Comparison of ENCODE assay signal across 24 cellular contexts in the genomic region with DNA sequence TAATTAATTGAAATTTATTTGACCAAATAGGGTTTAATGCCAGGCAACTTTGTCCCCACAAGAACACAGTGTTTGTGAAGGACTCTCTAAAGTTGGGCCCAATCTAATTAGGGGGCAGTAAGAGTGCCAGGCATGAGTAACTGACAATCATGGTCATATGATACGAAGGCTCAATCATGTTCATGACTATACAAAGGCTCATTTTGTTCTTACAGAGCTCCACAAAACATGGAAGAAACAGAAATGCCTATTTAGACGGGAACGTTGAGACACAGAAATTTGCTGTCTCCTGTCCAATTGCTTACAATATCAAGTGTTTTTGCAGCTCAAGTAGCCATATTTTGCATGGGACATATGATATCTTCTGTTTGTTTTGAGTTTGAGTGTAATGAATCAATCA.
DNase-seq lines count a peak whose midpoint lies in the region; ATAC-seq, FAIRE-seq and TF ChIP-seq lines count a peak whose summit lies in the region.
"Had no signal": no experiment of that assay in that cellular context is flagged by ENCODE, and none has a peak within 500 bp of the region (broad histone marks: within the 10 kb centered on the region; RNA-seq: fewer than 3 reads in every experiment).

No MANE protein-coding gene starts in this region.

- no peak for TF ChIP-seq RAD21 in H1 (IDR thresholded peaks at IDR 0.05 in 1 of 2, conservative IDR thresholded peaks at IDR 0.05 in 1 of 2; ENCODE audit: low read depth in 2 of 2, low read length in 2 of 2)

- H3K9me3 Mint-ChIP-seq in activated CD8-positive, alpha-beta T cell treated with anti-CD3 and anti-CD28 coated beads, Interleukin-2, amount 10 ng/mL, durations not matched to agents 7 days and 5 days (ENCODE audit: insufficient read depth): peaks cover 10% of the 10 kb centered on the region

- H3K4ac ChIP-seq in H1 (replicated peaks; ENCODE audit: insufficient read length, low read depth, low read length): no peak overlapping the region

- no peak overlapping the region for H3K4me3 Mint-ChIP-seq in activated CD8-positive, alpha-beta T cell treated with anti-CD3 and anti-CD28 coated beads, Interleukin-2, amount 10 ng/mL, durations not matched to agents 7 days and 5 days
- H3K4me3 Mint-ChIP-seq: CD4-positive, alpha-beta T cell had no signal

- in situ Hi-C loops in SK-MEL-5 (cut with HindIII; ENCODE audit: low pct_unique_long_range_greater_than_20kb, low sequenced_read_pairs): no loop called here

- no peak overlapping the region for H2AK5ac ChIP-seq in H1 (ENCODE audit: low read depth, low read length)

- H3K4me1 ChIP-seq in H1 (replicated peaks in 1 of 4; ENCODE audit: control insufficient read depth in 3 of 4, insufficient read depth in 4 of 4, low read length in 3 of 4) (no peaks in the 10 kb centered on the region), mucosa of descending colon (ENCODE audit: low read depth) (no peaks in the 10 kb centered on the region)
- H3K4me1 ChIP-seq: BLaER1, Caco-2 had no signal

- no peaks in the 10 kb centered on the region for H3K23me2 ChIP-seq in H1 (ENCODE audit: low read depth, low read length)

- H3K27me3 Mint-ChIP-seq in activated CD8-positive, alpha-beta T cell treated with anti-CD3 and anti-CD28 coated beads, Interleukin-2, amount 10 ng/mL, durations not matched to agents 7 days and 5 days (ENCODE audit: low read depth): no peaks in the 10 kb centered on the region
- H3K27me3 Mint-ChIP-seq: CD4-positive, alpha-beta T cell had no signal

- H2BK5ac ChIP-seq in H1 (ENCODE audit: low read depth, low read length): no peak overlapping the region

- H2AFZ ChIP-seq in H1 (ENCODE audit: low read length): no peak overlapping the region
- H2AFZ ChIP-seq: PC-9 had no signal

- H3K23ac ChIP-seq in H1 (ENCODE audit: insufficient read length): no peak overlapping the region

- H3K36me3 Mint-ChIP-seq in activated CD8-positive, alpha-beta T cell treated with anti-CD3 and anti-CD28 coated beads, Interleukin-2, amount 10 ng/mL, durations not matched to agents 7 days and 5 days (ENCODE audit: low read depth): no peaks in the 10 kb centered on the region

- H2BK20ac ChIP-seq in H1 (ENCODE audit: low read length): no peak overlapping the region

- ATAC-seq in mucosa of descending colon: no peak
- no peak for ATAC-seq in activated CD8-positive, alpha-beta T cell treated with anti-CD3 and anti-CD28 coated beads, Interleukin-2, amount 10 ng/mL, durations not matched to agents 7 days and 5 days
- ATAC-seq: GM12878 had no signal

- H3K9ac ChIP-seq in H1 (replicated peaks in 1 of 4; ENCODE audit: extremely low read depth in 1 of 4, low read depth in 3 of 4, low read length in 3 of 4): no peak overlapping the region
- H3K9ac ChIP-seq: BLaER1, KMS-11 had no signal

- H3K4me3 ChIP-seq in H1 (ENCODE audit: extremely low read depth in 1 of 4, insufficient read depth in 2 of 4, low read depth in 3 of 4, low read length in 4 of 4) (no peak overlapping the region), mucosa of descending colon (no peak overlapping the region)
- H3K4me3 ChIP-seq: BLaER1, GM12878, PC-9 had no signal

- H3K18ac ChIP-seq in H1 (ENCODE audit: extremely low read depth, low read length): no peak overlapping the region

- no peak overlapping the region for H2BK120ac ChIP-seq in H1 (replicated peaks; ENCODE audit: low read depth, low read length)

- no peak for TF ChIP-seq POLR2A in H1 (IDR thresholded peaks at IDR 0.05; ENCODE audit: control extremely low read depth in 1 of 2, low read depth in 2 of 2, low read length in 2 of 2)

- intact Hi-C loops in mucosa of descending colon (cut with DNase I, micrococcal nuclease): no loop called here

- H3K9me3 ChIP-seq in H1 (ENCODE audit: insufficient read depth in 2 of 2, low read depth in 1 of 2, low read length in 1 of 2) (no peaks in the 10 kb centered on the region), mucosa of descending colon (no peaks in the 10 kb centered on the region)
- H3K9me3 ChIP-seq: BLaER1, Caco-2 had no signal

- DNase-seq in SK-MEL-5 (ENCODE audit: low read depth, low spot score) (peak; percentile 92), H1 (ENCODE audit: low read depth in 1 of 2, low spot score in 2 of 2) (no peak), midbrain (lab: John Stamatoyannopoulos, UW) (peak; percentile 36), mucosa of descending colon (no peak), ureter (ENCODE audit: low spot score) (no peak)
- DNase-seq in activated CD8-positive, alpha-beta T cell treated with anti-CD3 and anti-CD28 coated beads, Interleukin-2, amount 10 ng/mL, durations not matched to agents 7 days and 5 days: no peak
- DNase-seq: Caco-2; CD4-positive, alpha-beta T cell; DMS 273 treated with DMSO at 0.1 percent for 48 hours; DND-41; H7; IMR-90; NCI-H1105; NCI-H2081; NCI-H2227 treated with DMSO at 0.1 percent for 48 hours; NCI-H510A; NCI-H748 treated with DMSO at 0.1 percent for 48 hours; PC-9; SHP77 treated with DMSO at 0.1 percent for 48 hours had no signal

- H3K27ac Mint-ChIP-seq in activated CD8-positive, alpha-beta T cell treated with anti-CD3 and anti-CD28 coated beads, Interleukin-2, amount 10 ng/mL, durations not matched to agents 7 days and 5 days: no peak overlapping the region
- H3K27ac Mint-ChIP-seq: CD4-positive, alpha-beta T cell had no signal

- H3K79me2 ChIP-seq in H1 (ENCODE audit: control insufficient read depth in 1 of 2, insufficient read depth in 2 of 2, low read length in 2 of 2): no peaks in the 10 kb centered on the region

- H4K5ac ChIP-seq in H1 (ENCODE audit: insufficient read length, low read depth, low read length): no peak overlapping the region

- no peaks in the 10 kb centered on the region for H3K27me3 ChIP-seq in H1 (replicated peaks in 1 of 4; ENCODE audit: control insufficient read depth in 3 of 4, extremely low read depth in 1 of 4, insufficient read depth in 3 of 4, low read length in 3 of 4)
- H3K27me3 ChIP-seq: BLaER1 had no signal

- H2BK12ac ChIP-seq in H1 (ENCODE audit: low read depth, low read length): no peak overlapping the region

- H3K36me3 ChIP-seq in H1 (ENCODE audit: control insufficient read depth in 2 of 4, insufficient read depth in 4 of 4, low read length in 3 of 4) (no peaks in the 10 kb centered on the region), mucosa of descending colon (ENCODE audit: low read depth) (no peaks in the 10 kb centered on the region)
- H3K36me3 ChIP-seq: BLaER1 had no signal

- H2BK15ac ChIP-seq in H1 (ENCODE audit: low read length): no peak overlapping the region

- H3K4me2 ChIP-seq in H1 (ENCODE audit: insufficient read depth in 1 of 2, low read depth in 2 of 2, low read length in 2 of 2): no peak overlapping the region
- H3K4me2 ChIP-seq: BLaER1, KMS-11, PC-9 had no signal

- H4K20me1 ChIP-seq in H1 (replicated peaks in 1 of 2; ENCODE audit: control insufficient read depth in 1 of 2, insufficient read depth in 2 of 2, low read length in 2 of 2): no peaks in the 10 kb centered on the region
- H4K20me1 ChIP-seq: BLaER1 had no signal

- 90% methylated on average over 3 of the region's 3 CpGs; no CpG with 5 or more reads in 1 of the 2 experiments for whole genome bisulfite sequencing in H1 (ENCODE audit: extremely low coverage in 1 of 2, insufficient coverage in 1 of 2, insufficient read length in 1 of 2, insufficient replicate concordance in 2 of 2, low coverage in 1 of 2, low lambda C conversion rate in 2 of 2, missing lambda C conversion rate in 1 of 2), 2 experiments

- no peak overlapping the region for H3K56ac ChIP-seq in H1 (replicated peaks; ENCODE audit: insufficient read length, low read depth, low read length)

- no peak overlapping the region for H4K8ac ChIP-seq in H1 (ENCODE audit: extremely low read depth, insufficient read depth, low read length)

- TF ChIP-seq CTCF in H1 (IDR thresholded peaks at IDR 0.05; ENCODE audit: control extremely low read depth in 1 of 3, insufficient read depth in 1 of 3, low read depth in 1 of 3, low read length in 3 of 3) (no peak), mucosa of descending colon (IDR thresholded peaks at IDR 0.05) (no peak)

- H4K91ac ChIP-seq in H1 (replicated peaks; ENCODE audit: insufficient read length, low read length): no peak overlapping the region

- H3K14ac ChIP-seq in H1 (ENCODE audit: insufficient read length): no peak overlapping the region

- H3K79me1 ChIP-seq in H1 (ENCODE audit: low read depth, low read length): no peaks in the 10 kb centered on the region

- POLR2A ChIA-PET in H1 (lab: Charles Lee; ENCODE audit: partially characterized antibody): no interaction called here
- POLR2A ChIA-PET in activated CD8-positive, alpha-beta T cell treated with anti-CD3 and anti-CD28 coated beads, Interleukin-2, amount 10 ng/mL, durations not matched to agents 7 days and 5 days (lab: Charles Lee): no interaction called here

- peak; percentile 39 for FAIRE-seq in H1 (lab: Jason Lieb, UNC)
- FAIRE-seq: GM12878 had no signal

- no peak for TF ChIP-seq EP300 in H1 (IDR thresholded peaks at IDR 0.05; ENCODE audit: borderline replicate concordance in 1 of 2, low read depth in 2 of 2, low read length in 2 of 2)

- CTCF ChIA-PET in H1 (lab: Charles Lee; ENCODE audit: partially characterized antibody): no interaction called here
- CTCF ChIA-PET in activated CD8-positive, alpha-beta T cell treated with anti-CD3 and anti-CD28 coated beads, Interleukin-2, amount 10 ng/mL, durations not matched to agents 7 days and 5 days (lab: Charles Lee): no interaction called here

- no peaks in the 10 kb centered on the region for H3K4me1 Mint-ChIP-seq in activated CD8-positive, alpha-beta T cell treated with anti-CD3 and anti-CD28 coated beads, Interleukin-2, amount 10 ng/mL, durations not matched to agents 7 days and 5 days (ENCODE audit: low read depth)

- no peak overlapping the region for H3K27ac ChIP-seq in H1 (ENCODE audit: low read depth, low read length)
- H3K27ac ChIP-seq in temporal lobe (ENCODE audit: low read depth, low read length): peak overlapping the region; percentile 19
- H3K27ac ChIP-seq: BLaER1, KMS-11, PC-9, RWPE1 had no signal

TF ChIP-seq in H1, 55 proteins besides CTCF, POLR2A, EP300 and RAD21:
- TF ChIP-seq PHF8 (conservative IDR thresholded peaks at IDR 0.05; ENCODE audit: low read depth, low read length): no peak
- no peak for TF ChIP-seq EZH2 (IDR thresholded peaks at IDR 0.05; ENCODE audit: low read depth, low read length, severe bottlenecking)
- TF ChIP-seq SUZ12 (IDR thresholded peaks at IDR 0.05; ENCODE audit: low read length): no peak
- no peak for TF ChIP-seq GTF2F1 (IDR thresholded peaks at IDR 0.05; ENCODE audit: borderline replicate concordance, low read depth, low read length)
- no peak for TF ChIP-seq POLR2AphosphoS5 (IDR thresholded peaks at IDR 0.05; ENCODE audit: low read depth, low read length)
- TF ChIP-seq HDAC2 (IDR thresholded peaks at IDR 0.05; ENCODE audit: borderline replicate concordance in 1 of 2, low read depth in 2 of 2, low read length in 2 of 2): no peak
- TF ChIP-seq RFX5 (IDR thresholded peaks at IDR 0.05; ENCODE audit: borderline replicate concordance, low read depth, low read length): no peak

Comparison
In these comparisons a context has a peak if more than half of its experiments do, and no peak if none do; other contexts are left out.
1. DNase-seq: peak in SK-MEL-5 (single experiment) and midbrain (single experiment); none in H1 (0 of 2), mucosa of descending colon (0 of 3), activated CD8-positive, alpha-beta T cell treated with anti-CD3 and anti-CD28 coated beads, Interleukin-2, amount 10 ng/mL, durations not matched to agents 7 days and 5 days (single experiment) and ureter (single experiment).